2 cellular contexts compared by ENCODE assay signal in the genomic region with DNA sequence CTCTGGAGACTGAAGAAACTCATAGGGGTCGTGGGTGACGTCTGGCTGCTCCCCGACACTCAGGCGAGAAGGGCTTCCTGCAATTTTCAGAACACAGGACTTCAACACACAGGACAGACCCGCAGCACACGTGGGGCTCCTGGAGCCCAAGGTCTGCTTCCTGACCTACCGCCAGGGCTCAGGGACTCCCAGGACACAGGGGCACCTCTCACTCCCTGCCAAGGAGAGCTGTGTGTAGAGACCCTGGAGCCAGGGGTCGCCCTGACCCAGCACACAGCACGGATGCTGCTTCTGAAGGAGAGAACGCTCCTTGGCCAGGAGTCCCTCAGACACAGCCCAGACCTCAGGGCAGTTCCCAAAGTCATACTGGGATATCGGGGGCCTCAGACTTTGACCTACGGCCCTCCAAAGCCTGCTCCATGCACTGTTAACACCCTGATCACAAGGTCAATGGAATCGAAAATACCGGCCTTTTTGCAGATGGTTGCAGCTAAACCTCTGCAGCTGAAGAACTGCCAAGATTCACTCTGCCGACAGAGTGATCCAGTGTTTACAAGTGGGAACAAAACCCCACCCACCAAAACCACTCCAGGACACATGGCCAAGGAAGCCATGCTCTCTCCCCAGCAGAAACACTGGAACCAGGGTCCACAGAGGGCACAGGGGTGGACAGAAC.
TF ChIP-seq lines count a peak whose summit lies in the region.

No MANE protein-coding gene starts in this region.

TF ChIP-seq in liver, 16 proteins besides CTCF, POLR2A, EP300 and RAD21:
- TF ChIP-seq RXRA (IDR thresholded peaks at IDR 0.05), result peak in 1 of 2 donors; percentile 29
- no peak for TF ChIP-seq JUND (IDR thresholded peaks at IDR 0.05)
- no peak for TF ChIP-seq FOXA2 (IDR thresholded peaks at IDR 0.05)
- TF ChIP-seq, protein P1, sequence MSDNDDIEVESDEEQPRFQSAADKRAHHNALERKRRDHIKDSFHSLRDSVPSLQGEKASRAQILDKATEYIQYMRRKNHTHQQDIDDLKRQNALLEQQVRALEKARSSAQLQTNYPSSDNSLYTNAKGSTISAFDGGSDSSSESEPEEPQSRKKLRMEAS (IDR thresholded peaks at IDR 0.05), result no peak
- TF ChIP-seq GABPA (IDR thresholded peaks at IDR 0.05 in 1 of 2, conservative IDR thresholded peaks at IDR 0.05 in 1 of 2), result no peak
- peak; percentile 21 for TF ChIP-seq SP1 (IDR thresholded peaks at IDR 0.05)
- no peak for TF ChIP-seq FOXA1 (IDR thresholded peaks at IDR 0.05)
- TF ChIP-seq YY1 (IDR thresholded peaks at IDR 0.05), result no peak
- TF ChIP-seq HNF4G (IDR thresholded peaks at IDR 0.05), result no peak
- TF ChIP-seq TAF1 (conservative IDR thresholded peaks at IDR 0.05), result no peak
- peak in 1 of 2 donors; percentile 49 for TF ChIP-seq HNF4A (conservative IDR thresholded peaks at IDR 0.05)
- TF ChIP-seq, protein P2, sequence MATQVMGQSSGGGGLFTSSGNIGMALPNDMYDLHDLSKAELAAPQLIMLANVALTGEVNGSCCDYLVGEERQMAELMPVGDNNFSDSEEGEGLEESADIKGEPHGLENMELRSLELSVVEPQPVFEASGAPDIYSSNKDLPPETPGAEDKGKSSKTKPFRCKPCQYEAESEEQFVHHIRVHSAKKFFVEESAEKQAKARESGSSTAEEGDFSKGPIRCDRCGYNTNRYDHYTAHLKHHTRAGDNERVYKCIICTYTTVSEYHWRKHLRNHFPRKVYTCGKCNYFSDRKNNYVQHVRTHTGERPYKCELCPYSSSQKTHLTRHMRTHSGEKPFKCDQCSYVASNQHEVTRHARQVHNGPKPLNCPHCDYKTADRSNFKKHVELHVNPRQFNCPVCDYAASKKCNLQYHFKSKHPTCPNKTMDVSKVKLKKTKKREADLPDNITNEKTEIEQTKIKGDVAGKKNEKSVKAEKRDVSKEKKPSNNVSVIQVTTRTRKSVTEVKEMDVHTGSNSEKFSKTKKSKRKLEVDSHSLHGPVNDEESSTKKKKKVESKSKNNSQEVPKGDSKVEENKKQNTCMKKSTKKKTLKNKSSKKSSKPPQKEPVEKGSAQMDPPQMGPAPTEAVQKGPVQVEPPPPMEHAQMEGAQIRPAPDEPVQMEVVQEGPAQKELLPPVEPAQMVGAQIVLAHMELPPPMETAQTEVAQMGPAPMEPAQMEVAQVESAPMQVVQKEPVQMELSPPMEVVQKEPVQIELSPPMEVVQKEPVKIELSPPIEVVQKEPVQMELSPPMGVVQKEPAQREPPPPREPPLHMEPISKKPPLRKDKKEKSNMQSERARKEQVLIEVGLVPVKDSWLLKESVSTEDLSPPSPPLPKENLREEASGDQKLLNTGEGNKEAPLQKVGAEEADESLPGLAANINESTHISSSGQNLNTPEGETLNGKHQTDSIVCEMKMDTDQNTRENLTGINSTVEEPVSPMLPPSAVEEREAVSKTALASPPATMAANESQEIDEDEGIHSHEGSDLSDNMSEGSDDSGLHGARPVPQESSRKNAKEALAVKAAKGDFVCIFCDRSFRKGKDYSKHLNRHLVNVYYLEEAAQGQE (IDR thresholded peaks at IDR 0.05), result no peak
- no peak for TF ChIP-seq EGR1 (IDR thresholded peaks at IDR 0.05; ENCODE audit: low read depth in 2 of 2)
- peak; percentile 67 for TF ChIP-seq NR2F2 (IDR thresholded peaks at IDR 0.05)
- TF ChIP-seq, protein P3, sequence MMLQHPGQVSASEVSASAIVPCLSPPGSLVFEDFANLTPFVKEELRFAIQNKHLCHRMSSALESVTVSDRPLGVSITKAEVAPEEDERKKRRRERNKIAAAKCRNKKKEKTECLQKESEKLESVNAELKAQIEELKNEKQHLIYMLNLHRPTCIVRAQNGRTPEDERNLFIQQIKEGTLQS (IDR thresholded peaks at IDR 0.05), result no peak
- TF ChIP-seq, protein P4, sequence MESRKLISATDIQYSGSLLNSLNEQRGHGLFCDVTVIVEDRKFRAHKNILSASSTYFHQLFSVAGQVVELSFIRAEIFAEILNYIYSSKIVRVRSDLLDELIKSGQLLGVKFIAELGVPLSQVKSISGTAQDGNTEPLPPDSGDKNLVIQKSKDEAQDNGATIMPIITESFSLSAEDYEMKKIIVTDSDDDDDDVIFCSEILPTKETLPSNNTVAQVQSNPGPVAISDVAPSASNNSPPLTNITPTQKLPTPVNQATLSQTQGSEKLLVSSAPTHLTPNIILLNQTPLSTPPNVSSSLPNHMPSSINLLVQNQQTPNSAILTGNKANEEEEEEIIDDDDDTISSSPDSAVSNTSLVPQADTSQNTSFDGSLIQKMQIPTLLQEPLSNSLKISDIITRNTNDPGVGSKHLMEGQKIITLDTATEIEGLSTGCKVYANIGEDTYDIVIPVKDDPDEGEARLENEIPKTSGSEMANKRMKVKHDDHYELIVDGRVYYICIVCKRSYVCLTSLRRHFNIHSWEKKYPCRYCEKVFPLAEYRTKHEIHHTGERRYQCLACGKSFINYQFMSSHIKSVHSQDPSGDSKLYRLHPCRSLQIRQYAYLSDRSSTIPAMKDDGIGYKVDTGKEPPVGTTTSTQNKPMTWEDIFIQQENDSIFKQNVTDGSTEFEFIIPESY (IDR thresholded peaks at IDR 0.05), result no peak

TF ChIP-seq in HepG2, 621 proteins besides CTCF, POLR2A, EP300 and RAD21 (continues in another document):
- TF ChIP-seq HMGA1 (CRISPR knock-in tag; conservative IDR thresholded peaks at IDR 0.05) (no peak), GLI4 (CRISPR knock-in tag; IDR thresholded peaks at IDR 0.05; ENCODE audit: borderline replicate concordance) (no peak), FOXC1 (CRISPR knock-in tag; IDR thresholded peaks at IDR 0.05; ENCODE audit: borderline replicate concordance) (no peak), AHR (CRISPR knock-in tag; IDR thresholded peaks at IDR 0.05) (no peak), ZNF468 (CRISPR knock-in tag; IDR thresholded peaks at IDR 0.05) (no peak), EEA1 (CRISPR knock-in tag; IDR thresholded peaks at IDR 0.05; ENCODE audit: borderline replicate concordance) (no peak), CBX5 (CRISPR knock-in tag; IDR thresholded peaks at IDR 0.05; ENCODE audit: borderline replicate concordance) (no peak), ZKSCAN8 (CRISPR knock-in tag; IDR thresholded peaks at IDR 0.05; ENCODE audit: borderline replicate concordance) (no peak), ZKSCAN5 (CRISPR knock-in tag; IDR thresholded peaks at IDR 0.05) (no peak), ZNF556 (CRISPR knock-in tag; IDR thresholded peaks at IDR 0.05; ENCODE audit: borderline replicate concordance) (no peak), ZNF224 (CRISPR knock-in tag; IDR thresholded peaks at IDR 0.05) (no peak), ISX (CRISPR knock-in tag; conservative IDR thresholded peaks at IDR 0.05) (no peak), ZBTB38 (CRISPR knock-in tag; IDR thresholded peaks at IDR 0.05) (no peak)
- TF ChIP-seq, protein P5, sequence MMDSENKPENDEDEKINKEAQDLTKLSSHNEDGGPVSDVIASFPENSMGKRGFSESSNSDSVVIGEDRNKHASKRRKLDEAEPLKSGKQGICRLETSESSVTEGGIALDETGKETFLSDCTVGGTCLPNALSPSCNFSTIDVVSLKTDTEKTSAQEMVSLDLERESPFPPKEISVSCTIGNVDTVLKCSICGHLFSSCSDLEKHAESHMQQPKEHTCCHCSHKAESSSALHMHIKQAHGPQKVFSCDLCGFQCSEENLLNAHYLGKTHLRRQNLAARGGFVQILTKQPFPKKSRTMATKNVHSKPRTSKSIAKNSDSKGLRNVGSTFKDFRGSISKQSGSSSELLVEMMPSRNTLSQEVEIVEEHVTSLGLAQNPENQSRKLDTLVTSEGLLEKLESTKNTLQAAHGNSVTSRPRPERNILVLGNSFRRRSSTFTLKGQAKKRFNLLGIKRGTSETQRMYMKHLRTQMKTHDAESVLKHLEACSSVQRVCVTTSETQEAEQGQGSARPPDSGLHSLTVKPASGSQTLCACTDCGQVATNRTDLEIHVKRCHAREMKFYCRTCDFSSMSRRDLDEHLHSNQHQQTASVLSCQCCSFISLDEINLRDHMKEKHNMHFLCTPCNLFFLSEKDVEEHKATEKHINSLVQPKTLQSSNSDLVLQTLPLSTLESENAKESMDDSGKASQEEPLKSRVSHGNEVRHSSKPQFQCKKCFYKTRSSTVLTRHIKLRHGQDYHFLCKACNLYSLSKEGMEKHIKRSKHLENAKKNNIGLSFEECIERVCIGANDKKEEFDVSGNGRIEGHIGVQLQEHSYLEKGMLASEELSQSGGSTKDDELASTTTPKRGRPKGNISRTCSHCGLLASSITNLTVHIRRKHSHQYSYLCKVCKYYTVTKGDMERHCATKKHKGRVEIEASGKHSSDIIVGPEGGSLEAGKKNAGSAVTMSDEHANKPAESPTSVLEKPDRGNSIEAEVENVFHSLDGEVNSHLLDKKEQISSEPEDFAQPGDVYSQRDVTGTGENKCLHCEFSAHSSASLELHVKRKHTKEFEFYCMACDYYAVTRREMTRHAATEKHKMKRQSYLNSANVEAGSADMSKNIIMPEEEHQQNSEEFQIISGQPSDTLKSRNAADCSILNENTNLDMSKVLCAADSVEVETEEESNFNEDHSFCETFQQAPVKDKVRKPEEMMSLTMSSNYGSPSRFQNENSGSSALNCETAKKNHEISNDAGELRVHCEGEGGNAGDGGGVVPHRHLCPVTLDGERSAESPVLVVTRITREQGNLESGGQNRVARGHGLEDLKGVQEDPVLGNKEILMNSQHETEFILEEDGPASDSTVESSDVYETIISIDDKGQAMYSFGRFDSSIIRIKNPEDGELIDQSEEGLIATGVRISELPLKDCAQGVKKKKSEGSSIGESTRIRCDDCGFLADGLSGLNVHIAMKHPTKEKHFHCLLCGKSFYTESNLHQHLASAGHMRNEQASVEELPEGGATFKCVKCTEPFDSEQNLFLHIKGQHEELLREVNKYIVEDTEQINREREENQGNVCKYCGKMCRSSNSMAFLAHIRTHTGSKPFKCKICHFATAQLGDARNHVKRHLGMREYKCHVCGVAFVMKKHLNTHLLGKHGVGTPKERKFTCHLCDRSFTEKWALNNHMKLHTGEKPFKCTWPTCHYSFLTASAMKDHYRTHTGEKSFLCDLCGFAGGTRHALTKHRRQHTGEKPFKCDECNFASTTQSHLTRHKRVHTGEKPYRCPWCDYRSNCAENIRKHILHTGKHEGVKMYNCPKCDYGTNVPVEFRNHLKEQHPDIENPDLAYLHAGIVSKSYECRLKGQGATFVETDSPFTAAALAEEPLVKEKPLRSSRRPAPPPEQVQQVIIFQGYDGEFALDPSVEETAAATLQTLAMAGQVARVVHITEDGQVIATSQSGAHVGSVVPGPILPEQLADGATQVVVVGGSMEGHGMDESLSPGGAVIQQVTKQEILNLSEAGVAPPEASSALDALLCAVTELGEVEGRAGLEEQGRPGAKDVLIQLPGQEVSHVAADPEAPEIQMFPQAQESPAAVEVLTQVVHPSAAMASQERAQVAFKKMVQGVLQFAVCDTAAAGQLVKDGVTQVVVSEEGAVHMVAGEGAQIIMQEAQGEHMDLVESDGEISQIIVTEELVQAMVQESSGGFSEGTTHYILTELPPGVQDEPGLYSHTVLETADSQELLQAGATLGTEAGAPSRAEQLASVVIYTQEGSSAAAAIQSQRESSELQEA (CRISPR knock-in tag; IDR thresholded peaks at IDR 0.05; ENCODE audit: not compliant biosample characterization), result no peak
- TF ChIP-seq, protein P6, sequence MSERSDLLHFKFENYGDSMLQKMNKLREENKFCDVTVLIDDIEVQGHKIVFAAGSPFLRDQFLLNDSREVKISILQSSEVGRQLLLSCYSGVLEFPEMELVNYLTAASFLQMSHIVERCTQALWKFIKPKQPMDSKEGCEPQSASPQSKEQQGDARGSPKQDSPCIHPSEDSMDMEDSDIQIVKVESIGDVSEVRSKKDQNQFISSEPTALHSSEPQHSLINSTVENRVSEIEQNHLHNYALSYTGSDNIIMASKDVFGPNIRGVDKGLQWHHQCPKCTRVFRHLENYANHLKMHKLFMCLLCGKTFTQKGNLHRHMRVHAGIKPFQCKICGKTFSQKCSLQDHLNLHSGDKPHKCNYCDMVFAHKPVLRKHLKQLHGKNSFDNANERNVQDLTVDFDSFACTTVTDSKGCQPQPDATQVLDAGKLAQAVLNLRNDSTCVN (CRISPR knock-in tag; IDR thresholded peaks at IDR 0.05; ENCODE audit: borderline replicate concordance), result no peak
- TF ChIP-seq, protein P7, sequence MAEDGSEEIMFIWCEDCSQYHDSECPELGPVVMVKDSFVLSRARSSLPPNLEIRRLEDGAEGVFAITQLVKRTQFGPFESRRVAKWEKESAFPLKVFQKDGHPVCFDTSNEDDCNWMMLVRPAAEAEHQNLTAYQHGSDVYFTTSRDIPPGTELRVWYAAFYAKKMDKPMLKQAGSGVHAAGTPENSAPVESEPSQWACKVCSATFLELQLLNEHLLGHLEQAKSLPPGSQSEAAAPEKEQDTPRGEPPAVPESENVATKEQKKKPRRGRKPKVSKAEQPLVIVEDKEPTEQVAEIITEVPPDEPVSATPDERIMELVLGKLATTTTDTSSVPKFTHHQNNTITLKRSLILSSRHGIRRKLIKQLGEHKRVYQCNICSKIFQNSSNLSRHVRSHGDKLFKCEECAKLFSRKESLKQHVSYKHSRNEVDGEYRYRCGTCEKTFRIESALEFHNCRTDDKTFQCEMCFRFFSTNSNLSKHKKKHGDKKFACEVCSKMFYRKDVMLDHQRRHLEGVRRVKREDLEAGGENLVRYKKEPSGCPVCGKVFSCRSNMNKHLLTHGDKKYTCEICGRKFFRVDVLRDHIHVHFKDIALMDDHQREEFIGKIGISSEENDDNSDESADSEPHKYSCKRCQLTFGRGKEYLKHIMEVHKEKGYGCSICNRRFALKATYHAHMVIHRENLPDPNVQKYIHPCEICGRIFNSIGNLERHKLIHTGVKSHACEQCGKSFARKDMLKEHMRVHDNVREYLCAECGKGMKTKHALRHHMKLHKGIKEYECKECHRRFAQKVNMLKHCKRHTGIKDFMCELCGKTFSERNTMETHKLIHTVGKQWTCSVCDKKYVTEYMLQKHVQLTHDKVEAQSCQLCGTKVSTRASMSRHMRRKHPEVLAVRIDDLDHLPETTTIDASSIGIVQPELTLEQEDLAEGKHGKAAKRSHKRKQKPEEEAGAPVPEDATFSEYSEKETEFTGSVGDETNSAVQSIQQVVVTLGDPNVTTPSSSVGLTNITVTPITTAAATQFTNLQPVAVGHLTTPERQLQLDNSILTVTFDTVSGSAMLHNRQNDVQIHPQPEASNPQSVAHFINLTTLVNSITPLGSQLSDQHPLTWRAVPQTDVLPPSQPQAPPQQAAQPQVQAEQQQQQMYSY (CRISPR knock-in tag; IDR thresholded peaks at IDR 0.05), result no peak
- TF ChIP-seq, protein P8, sequence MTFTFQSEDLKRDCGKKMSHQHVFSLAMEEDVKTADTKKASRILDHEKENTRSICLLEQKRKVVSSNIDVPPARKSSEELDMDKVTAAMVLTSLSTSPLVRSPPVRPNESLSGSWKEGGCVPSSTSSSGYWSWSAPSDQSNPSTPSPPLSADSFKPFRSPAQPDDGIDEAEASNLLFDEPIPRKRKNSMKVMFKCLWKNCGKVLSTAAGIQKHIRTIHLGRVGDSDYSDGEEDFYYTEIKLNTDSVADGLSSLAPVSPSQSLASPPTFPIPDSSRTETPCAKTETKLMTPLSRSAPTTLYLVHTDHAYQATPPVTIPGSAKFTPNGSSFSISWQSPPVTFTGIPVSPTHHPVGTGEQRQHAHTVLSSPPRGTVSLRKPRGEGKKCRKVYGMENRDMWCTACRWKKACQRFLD (CRISPR knock-in tag; IDR thresholded peaks at IDR 0.05; ENCODE audit: borderline replicate concordance), result no peak
